10 cellular contexts compared by ENCODE assay signal in genomic region chr3:33884204-33884561, GRCh38.
DNase-seq lines count a peak whose midpoint lies in the region; ATAC-seq and TF ChIP-seq lines count a peak whose summit lies in the region.
"Had no signal": no experiment of that assay in that cellular context is flagged by ENCODE, and none has a peak within 500 bp of the region (broad histone marks: within the 10 kb centered on the region; RNA-seq: fewer than 3 reads in every experiment).

No MANE protein-coding gene starts in this region.

- peaks cover 12% of the 10 kb centered on the region for H3K4me1 Mint-ChIP-seq in stimulated activated effector memory CD8-positive, alpha-beta T cell treated with anti-CD3 and anti-CD28 coated beads, Interleukin-12 subunit alpha, Interleukin-12 subunit beta, amount 100 ng/mL, for 72 hours

- H3K27ac Mint-ChIP-seq in stimulated activated effector memory CD8-positive, alpha-beta T cell treated with anti-CD3 and anti-CD28 coated beads, Interleukin-12 subunit alpha, Interleukin-12 subunit beta, amount 100 ng/mL, for 72 hours = no peak overlapping the region
- H3K27ac Mint-ChIP-seq: CD8-positive, alpha-beta T cell had no signal

- peak; percentile 41 for DNase-seq in NOMO-1 treated with DMSO at 0.1 percent for 48 hours (lab: John Stamatoyannopoulos, UW; ENCODE audit: unreplicated experiment)
- DNase-seq in NOMO-1 treated with dmso at 0.1 percent for 144 hours (lab: John Stamatoyannopoulos, UW; ENCODE audit: unreplicated experiment) = no peak
- DNase-seq in NCI-H69 (lab: John Stamatoyannopoulos, UW) = peak; percentile 65
- peak; percentile 63 for DNase-seq in fibroblast of the aortic adventitia (ENCODE audit: low read depth)
- DNase-seq in stimulated activated effector memory CD8-positive, alpha-beta T cell treated with anti-CD3 and anti-CD28 coated beads, Interleukin-12 subunit alpha, Interleukin-12 subunit beta, amount 100 ng/mL, for 72 hours (ENCODE audit: low spot score in 2 of 2) = no peak
- DNase-seq in SIG-M5 (lab: John Stamatoyannopoulos, UW) = no peak
- DNase-seq: activated effector memory CD4-positive, alpha-beta T cell treated with anti-CD3 and anti-CD28 coated beads, Interleukin-2, amount 50 U/mL, for 16 hours had no signal

- no peak overlapping the region for H3K4me3 ChIP-seq in fibroblast of the aortic adventitia (ENCODE audit: low read depth, low read length)

- TF ChIP-seq CTCF in fibroblast of the aortic adventitia (IDR thresholded peaks at IDR 0.05; ENCODE audit: insufficient read depth, low read length) = peak; percentile 76

- no peaks in the 10 kb centered on the region for H3K36me3 Mint-ChIP-seq in stimulated activated effector memory CD8-positive, alpha-beta T cell treated with anti-CD3 and anti-CD28 coated beads, Interleukin-12 subunit alpha, Interleukin-12 subunit beta, amount 100 ng/mL, for 72 hours

- H3K4me3 Mint-ChIP-seq in stimulated activated effector memory CD8-positive, alpha-beta T cell treated with anti-CD3 and anti-CD28 coated beads, Interleukin-12 subunit alpha, Interleukin-12 subunit beta, amount 100 ng/mL, for 72 hours = peak overlapping the region; percentile 15
- H3K4me3 Mint-ChIP-seq: CD8-positive, alpha-beta T cell had no signal

- ATAC-seq in stimulated activated effector memory CD8-positive, alpha-beta T cell treated with anti-CD3 and anti-CD28 coated beads, Interleukin-12 subunit alpha, Interleukin-12 subunit beta, amount 100 ng/mL, for 72 hours = peak; percentile 31
- no peak for ATAC-seq in HG03521 (IDR thresholded peaks at IDR 0.05; ENCODE audit: unreplicated experiment)
- no peak for ATAC-seq in HG03139 (IDR thresholded peaks at IDR 0.05; ENCODE audit: unreplicated experiment)

- H3K9me3 Mint-ChIP-seq in stimulated activated effector memory CD8-positive, alpha-beta T cell treated with anti-CD3 and anti-CD28 coated beads, Interleukin-12 subunit alpha, Interleukin-12 subunit beta, amount 100 ng/mL, for 72 hours = no peaks in the 10 kb centered on the region
- H3K9me3 Mint-ChIP-seq: CD8-positive, alpha-beta T cell had no signal

Comparison
In these comparisons a context has a peak if more than half of its experiments do, and no peak if none do; other contexts are left out.
1. DNase-seq: peak in NOMO-1 treated with DMSO at 0.1 percent for 48 hours (single experiment), NCI-H69 (single experiment) and fibroblast of the aortic adventitia (single experiment); none in NOMO-1 treated with dmso at 0.1 percent for 144 hours (single experiment), stimulated activated effector memory CD8-positive, alpha-beta T cell treated with anti-CD3 and anti-CD28 coated beads, Interleukin-12 subunit alpha, Interleukin-12 subunit beta, amount 100 ng/mL, for 72 hours (0 of 2) and SIG-M5 (single experiment).